Comparison of ENCODE assay signal across 1 cellular context in the genomic region with DNA sequence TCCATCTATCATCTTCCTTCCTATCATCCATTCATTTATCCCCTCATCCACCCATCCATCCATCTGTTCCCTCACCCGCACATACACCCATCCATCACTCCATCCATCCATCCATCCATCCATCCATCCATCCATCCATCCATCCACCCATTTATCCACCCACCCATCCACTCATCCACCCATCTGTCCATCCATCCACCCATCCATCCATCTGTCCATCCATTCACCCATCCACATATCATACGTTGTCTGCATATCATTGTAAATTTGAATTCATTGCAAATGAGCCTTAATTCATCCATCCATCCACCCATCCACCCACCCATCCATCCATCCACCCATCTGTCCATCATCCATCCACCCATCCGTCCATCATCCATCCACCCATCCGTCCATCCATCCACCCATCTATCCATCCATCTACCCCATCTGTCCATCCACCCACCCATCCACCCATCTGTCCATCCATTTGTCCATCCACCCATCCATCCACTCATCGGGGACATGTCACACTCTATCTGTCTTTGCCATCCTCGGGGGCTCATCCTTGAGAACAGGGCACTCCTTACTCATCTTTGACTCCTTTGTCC.
A peak's percentile ranks its signal among the peaks of the same experiment; 100 is the strongest.
TF ChIP-seq lines count a peak whose summit lies in the region.

No MANE protein-coding gene starts in this region.

TF ChIP-seq in GM12878, 131 proteins besides CTCF, POLR2A, EP300 and RAD21:
- peak; percentile 73; the same call in 1 of the 2 replicates for TF ChIP-seq HDGF (IDR thresholded peaks at IDR 0.05)
- TF ChIP-seq, protein P1, sequence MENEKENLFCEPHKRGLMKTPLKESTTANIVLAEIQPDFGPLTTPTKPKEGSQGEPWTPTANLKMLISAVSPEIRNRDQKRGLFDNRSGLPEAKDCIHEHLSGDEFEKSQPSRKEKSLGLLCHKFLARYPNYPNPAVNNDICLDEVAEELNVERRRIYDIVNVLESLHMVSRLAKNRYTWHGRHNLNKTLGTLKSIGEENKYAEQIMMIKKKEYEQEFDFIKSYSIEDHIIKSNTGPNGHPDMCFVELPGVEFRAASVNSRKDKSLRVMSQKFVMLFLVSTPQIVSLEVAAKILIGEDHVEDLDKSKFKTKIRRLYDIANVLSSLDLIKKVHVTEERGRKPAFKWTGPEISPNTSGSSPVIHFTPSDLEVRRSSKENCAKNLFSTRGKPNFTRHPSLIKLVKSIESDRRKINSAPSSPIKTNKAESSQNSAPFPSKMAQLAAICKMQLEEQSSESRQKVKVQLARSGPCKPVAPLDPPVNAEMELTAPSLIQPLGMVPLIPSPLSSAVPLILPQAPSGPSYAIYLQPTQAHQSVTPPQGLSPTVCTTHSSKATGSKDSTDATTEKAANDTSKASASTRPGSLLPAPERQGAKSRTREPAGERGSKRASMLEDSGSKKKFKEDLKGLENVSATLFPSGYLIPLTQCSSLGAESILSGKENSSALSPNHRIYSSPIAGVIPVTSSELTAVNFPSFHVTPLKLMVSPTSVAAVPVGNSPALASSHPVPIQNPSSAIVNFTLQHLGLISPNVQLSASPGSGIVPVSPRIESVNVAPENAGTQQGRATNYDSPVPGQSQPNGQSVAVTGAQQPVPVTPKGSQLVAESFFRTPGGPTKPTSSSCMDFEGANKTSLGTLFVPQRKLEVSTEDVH (IDR thresholded peaks at IDR 0.05; ENCODE audit: low read depth, partially characterized antibody), result no peak
